ENCODE assay signal across 20 cellular contexts in the genomic region with DNA sequence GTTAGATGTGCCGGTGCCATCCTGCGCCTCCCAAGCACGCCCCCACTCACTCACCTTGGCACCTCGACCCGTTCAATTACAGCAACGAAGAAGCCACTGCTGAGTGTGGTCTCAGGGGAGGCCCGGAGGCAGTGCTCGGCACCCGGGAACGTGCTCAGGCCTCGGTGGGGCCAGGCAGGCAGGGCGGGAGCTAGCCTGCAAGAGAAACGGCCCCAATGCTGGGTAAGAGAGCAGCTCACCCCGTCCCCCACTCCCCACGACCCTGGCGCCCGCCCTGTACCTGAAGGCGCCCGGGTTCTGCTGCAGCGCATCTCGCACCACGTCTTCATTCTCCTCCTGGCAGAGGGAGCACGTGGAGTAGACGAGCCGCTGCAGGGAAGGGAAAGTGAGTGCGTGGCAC. TPM values are rescaled to one million over a fixed set of nuclear protein-coding genes. Genes with fewer than 3 reads are reported as not detected.
A peak's percentile ranks its signal among the peaks of the same experiment; 100 is the strongest.
DNase-seq lines count a peak whose midpoint lies in the region; ATAC-seq and TF ChIP-seq lines count a peak whose summit lies in the region.
"Had no signal": no experiment of that assay in that cellular context is flagged by ENCODE, and none has a peak within 500 bp of the region (broad histone marks: within the 10 kb centered on the region; RNA-seq: fewer than 3 reads in every experiment).

No MANE protein-coding gene starts in this region.

- no peaks in the 10 kb centered on the region for H3K9me3 Mint-ChIP-seq in T-cell
- H3K9me3 Mint-ChIP-seq: CD4-positive, CD25-positive, alpha-beta regulatory T cell; CD8-positive, alpha-beta T cell had no signal

- H3K4me1 ChIP-seq in right cardiac atrium (ENCODE audit: control insufficient read depth, insufficient read depth, low read length) (no peaks in the 10 kb centered on the region), heart left ventricle (peaks cover 0 to 9% (median 0%) of the 10 kb centered on the region in 12 donors), neutrophil (ENCODE audit: control insufficient read depth in 1 of 2, insufficient read depth in 1 of 2, low read depth in 1 of 2, low read length in 1 of 2) (peaks cover 52 to 60% of the 10 kb centered on the region in 2 experiments), upper lobe of right lung (peaks cover 6% of the 10 kb centered on the region)
- H3K4me1 ChIP-seq: Caco-2 had no signal

- H3K27ac ChIP-seq in right cardiac atrium (ENCODE audit: low read length) (no peak overlapping the region), heart left ventricle (no peak overlapping the region), HL-60 (replicated peaks) (peak overlapping the region; percentile 96), neutrophil (peak overlapping the region; percentile 70), upper lobe of right lung (no peak overlapping the region)
- H3K27ac ChIP-seq: C4-2B had no signal

- peaks cover 21% of the 10 kb centered on the region for H3K36me3 Mint-ChIP-seq in T-cell

- TF ChIP-seq CTCF in heart left ventricle (IDR thresholded peaks at IDR 0.05) (no peak), HL-60 (IDR thresholded peaks at IDR 0.05; ENCODE audit: insufficient read depth, low read length) (no peak), neutrophil (IDR thresholded peaks at IDR 0.05) (no peak), upper lobe of right lung (IDR thresholded peaks at IDR 0.05) (no peak), GM10266 (IDR thresholded peaks at IDR 0.05; ENCODE audit: control insufficient read depth, insufficient read depth, low read depth, missing control alignments) (no peak)

- peaks cover 23 to 28% (median 23%) of the 10 kb centered on the region in 3 donors for H3K4me1 Mint-ChIP-seq in T-cell

- TF ChIP-seq POLR2A in heart left ventricle (IDR thresholded peaks at IDR 0.05): no peak

- no peaks in the 10 kb centered on the region for H3K9me3 ChIP-seq in right cardiac atrium (ENCODE audit: control insufficient read depth, low read length)
- H3K9me3 ChIP-seq in heart left ventricle: no peaks in the 10 kb centered on the region
- H3K9me3 ChIP-seq in neutrophil: no peaks in the 10 kb centered on the region
- no peaks in the 10 kb centered on the region for H3K9me3 ChIP-seq in upper lobe of right lung
- H3K9me3 ChIP-seq: Caco-2 had no signal

- CTCF ChIA-PET in T-cell (lab: Charles Lee): no interaction called here

- WGBS in right cardiac atrium: 91% methylated on average over 26 of the region's 26 CpGs
- WGBS in heart left ventricle, 4 donors: 84 to 91% (median 89%) methylated on average over 14 to 26 of the region's 26 CpGs

- DNase-seq in right cardiac atrium: peak in 2 of 3 donors; percentile 25 to 28
- DNase-seq in heart left ventricle: no peak
- DNase-seq in HL-60 (ENCODE audit: low read depth in 1 of 2, low spot score in 1 of 2): no peak
- peak; percentile 51 for DNase-seq in upper lobe of right lung
- no peak for DNase-seq in GM10266 (ENCODE audit: extremely low spot score)
- DNase-seq in T-cell: no peak
- no peak for DNase-seq in effector CD8-positive, alpha-beta T cell (lab: John Stamatoyannopoulos, UW)
- DNase-seq: CD4-positive, CD25-positive, alpha-beta regulatory T cell; CD8-positive, alpha-beta T cell; DMS153; DND-41; GOT3; HCEC 1CT had no signal

- H3K27me3 ChIP-seq in right cardiac atrium (ENCODE audit: control insufficient read depth, insufficient read depth) (no peaks in the 10 kb centered on the region), heart left ventricle (no peaks in the 10 kb centered on the region), HL-60 (ENCODE audit: insufficient read depth, poor library complexity, severe bottlenecking) (no peaks in the 10 kb centered on the region), neutrophil (no peaks in the 10 kb centered on the region), upper lobe of right lung (no peaks in the 10 kb centered on the region)

- no peak for ATAC-seq in right cardiac atrium
- ATAC-seq in heart left ventricle: no peak
- ATAC-seq in upper lobe of right lung: no peak
- ATAC-seq in T-cell (replicated peaks in 1 of 4): no peak
- ATAC-seq: CD8-positive, alpha-beta T cell; GM12878 had no signal

- POLR2A ChIA-PET in T-cell (lab: Charles Lee): no interaction called here

- H3K4me3 ChIP-seq in right cardiac atrium (ENCODE audit: low read length): no peak overlapping the region
- H3K4me3 ChIP-seq in heart left ventricle: no peak overlapping the region
- H3K4me3 ChIP-seq in HL-60 (replicated peaks; ENCODE audit: insufficient read depth, low read length): no peak overlapping the region
- H3K4me3 ChIP-seq in neutrophil (ENCODE audit: low read depth in 1 of 2, low read length in 1 of 2): no peak overlapping the region
- H3K4me3 ChIP-seq in upper lobe of right lung: no peak overlapping the region
- H3K4me3 ChIP-seq: GM12878 had no signal

- no peaks in the 10 kb centered on the region for H3K27me3 Mint-ChIP-seq in T-cell
- H3K27me3 Mint-ChIP-seq: CD4-positive, CD25-positive, alpha-beta regulatory T cell had no signal

- H3K36me3 ChIP-seq in heart left ventricle (peaks cover 0 to 36% (median 23%) of the 10 kb centered on the region in 9 donors), neutrophil (peaks cover 36% of the 10 kb centered on the region), upper lobe of right lung (peaks cover 23% of the 10 kb centered on the region)

- no peak overlapping the region for H3K27ac Mint-ChIP-seq in T-cell
- H3K27ac Mint-ChIP-seq: CD4-positive, CD25-positive, alpha-beta regulatory T cell; CD8-positive, alpha-beta T cell had no signal

- H3K4me3 Mint-ChIP-seq in T-cell: no peak overlapping the region
- H3K4me3 Mint-ChIP-seq: CD4-positive, CD25-positive, alpha-beta regulatory T cell; CD8-positive, alpha-beta T cell had no signal

- intact Hi-C loops in right cardiac atrium (cut with DNase I) (no loop called here), heart left ventricle (cut with DNase I) (no loop called here), upper lobe of right lung (cut with DNase I) (no loop called here)

RNA-seq across cellular contexts. Expression of gene NSUN5, which starts 5.1 kb away (rescaled TPM):
- total RNA-seq in right cardiac atrium: 10 to 100 TPM; 14.0 to 18.7 (median 15.9) TPM
- 14.6 TPM for polyA plus RNA-seq in right cardiac atrium
- total RNA-seq in heart left ventricle: 10 to 100 TPM; 12.0 to 24.2 (median 15.2) TPM
- polyA plus RNA-seq in heart left ventricle: 10 to 100 TPM; 14.6 to 39.4 TPM
- 22.4 TPM for total RNA-seq in upper lobe of right lung
- total RNA-seq in T-cell: 10 to 100 TPM; 33.1 to 68.3 (median 63.8) TPM

RNA-seq across cellular contexts. Expression of gene TRIM50, which starts 24.3 kb away (rescaled TPM):
- total RNA-seq in right cardiac atrium: under 1 TPM in 2 of 4 donors, not detected in 2; 0.12 to 0.17 TPM
- polyA plus RNA-seq in right cardiac atrium: 0.07 TPM
- under 1 TPM in 3 of 9 donors, not detected in 6; 0.31 to 0.72 (median 0.35) TPM for total RNA-seq in heart left ventricle
- polyA plus RNA-seq in heart left ventricle: under 1 TPM; 0.08 to 0.15 TPM
- total RNA-seq in upper lobe of right lung: 0.20 TPM
- not detected for total RNA-seq in T-cell
- total RNA-seq: A172; A673; Caco-2; CD4-positive, CD25-positive, alpha-beta regulatory T cell; CD8-positive, alpha-beta T cell; GM12878 had no signal
- polyA plus RNA-seq: BJ; CD4-positive, CD25-positive, alpha-beta regulatory T cell; GM12878 had no signal

RNA-seq across cellular contexts. Expression of gene FKBP6, which starts 24.4 kb away (rescaled TPM):
- total RNA-seq in right cardiac atrium: not detected
- polyA plus RNA-seq in right cardiac atrium: not detected
- not detected for total RNA-seq in heart left ventricle
- not detected for polyA plus RNA-seq in heart left ventricle
- total RNA-seq in upper lobe of right lung: not detected
- not detected for total RNA-seq in T-cell
- total RNA-seq: A172; A673; Caco-2; CD4-positive, CD25-positive, alpha-beta regulatory T cell; CD8-positive, alpha-beta T cell; GM12878 had no signal
- polyA plus RNA-seq: BJ; CD4-positive, CD25-positive, alpha-beta regulatory T cell; GM12878 had no signal

Comparison
In these comparisons a context has a peak if more than half of its experiments do, and no peak if none do; other contexts are left out.
1. DNase-seq: peak in right cardiac atrium (2 of 3) and upper lobe of right lung (single experiment); none in heart left ventricle (0 of 5), HL-60 (0 of 2), GM10266 (single experiment), T-cell (0 of 34) and effector CD8-positive, alpha-beta T cell (single experiment).
2. H3K27ac ChIP-seq: peak in HL-60 (single experiment) and neutrophil (single experiment); none in right cardiac atrium (single experiment), heart left ventricle (0 of 12) and upper lobe of right lung (single experiment).